26 cellular contexts compared by ENCODE assay signal in genomic region chr1:3037281-3038040, GRCh38. TPM values are rescaled to one million over a fixed set of nuclear protein-coding genes. Genes with fewer than 3 reads are reported as not detected.
DNase-seq lines count a peak whose midpoint lies in the region; ATAC-seq, FAIRE-seq and TF ChIP-seq lines count a peak whose summit lies in the region.
"Had no signal": no experiment of that assay in that cellular context is flagged by ENCODE, and none has a peak within 500 bp of the region (broad histone marks: within the 10 kb centered on the region; RNA-seq: fewer than 3 reads in every experiment).

No MANE protein-coding gene starts in this region.

- FAIRE-seq in HepG2 (lab: Jason Lieb, UNC): no peak
- FAIRE-seq: D721Med, GM12892, GM18507, RCC 7860 had no signal

- H3K4me1 ChIP-seq in right lobe of liver (no peaks in the 10 kb centered on the region), HepG2 (ENCODE audit: insufficient read depth, low read length) (no peaks in the 10 kb centered on the region)
- H3K4me1 ChIP-seq in effector memory CD4-positive, alpha-beta T cell (ENCODE audit: control insufficient read depth, insufficient read depth, low read length, poor library complexity, severe bottlenecking): peaks cover 16% of the 10 kb centered on the region

- DNase-seq in activated T-cell treated with anti-CD3 and anti-CD28 coated beads, Interleukin-2, amount 50 U/mL, for 1 hour: peak; percentile 14
- DNase-seq in activated T-cell treated with anti-CD3 and anti-CD28 coated beads, Interleukin-2, amount 50 U/mL, for 48 hours: no peak
- peak in 2 of 3 donors; percentile 21 to 43 for DNase-seq in right lobe of liver
- no peak for DNase-seq in HepG2 (ENCODE audit: low spot score)
- peak; percentile 52 for DNase-seq in posterior vena cava (ENCODE audit: low spot score)
- DNase-seq in RPMI8226: no peak
- no peak for DNase-seq in DMS79 treated with DMSO at 0.1 percent for 48 hours (lab: John Stamatoyannopoulos, UW)
- DNase-seq in effector memory CD4-positive, alpha-beta T cell: no peak
- DNase-seq: AML-193; GM23248; HCEC 1CT; MM.1S; NCI-H1092; NCI-H146; NCI-H2029 treated with DMSO at 0.1 percent for 48 hours; NCI-H2171 treated with DMSO at 0.1 percent for 48 hours; NCI-H748 treated with DMSO at 0.1 percent for 48 hours; NK-92 treated with Interleukin-12 subunit alpha and Interleukin-12 subunit beta, amount 100 ng/mL, for 24 hours had no signal

- H3K27me3 ChIP-seq in right lobe of liver: no peaks in the 10 kb centered on the region
- peaks cover 15 to 83% of the 10 kb centered on the region in 2 experiments; a peak in 4 of 5 replicates for H3K27me3 ChIP-seq in HepG2 (ENCODE audit: control insufficient read depth in 1 of 2, insufficient read depth in 2 of 2, low read length in 2 of 2)
- H3K27me3 ChIP-seq in effector memory CD4-positive, alpha-beta T cell (replicated peaks; ENCODE audit: control insufficient read depth, insufficient read depth, low read length, poor library complexity, severe bottlenecking): no peaks in the 10 kb centered on the region

- H3K27ac ChIP-seq in right lobe of liver: no peak overlapping the region
- H3K27ac ChIP-seq in HepG2 (ENCODE audit: extremely low read length, insufficient read depth, low read length): no peak overlapping the region
- H3K27ac ChIP-seq in effector memory CD4-positive, alpha-beta T cell (ENCODE audit: insufficient read depth, low read length, poor library complexity, severe bottlenecking): no peak overlapping the region
- H3K27ac ChIP-seq: 22Rv1, C4-2B, GM23248 had no signal

- H3K36me3 ChIP-seq in right lobe of liver: no peaks in the 10 kb centered on the region
- H3K36me3 ChIP-seq in HepG2 (replicated peaks in 1 of 2; ENCODE audit: control insufficient read depth in 1 of 2, insufficient read depth in 2 of 2, low read length in 2 of 2): no peaks in the 10 kb centered on the region
- H3K36me3 ChIP-seq in effector memory CD4-positive, alpha-beta T cell (ENCODE audit: control insufficient read depth, insufficient read depth, low read length): no peaks in the 10 kb centered on the region

- H2AFZ ChIP-seq in HepG2 (ENCODE audit: low read length): no peak overlapping the region
- H2AFZ ChIP-seq: GM23248 had no signal

- ATAC-seq in right lobe of liver (no peak), HepG2 (no peak)

- H3K9me3 ChIP-seq in right lobe of liver: no peaks in the 10 kb centered on the region
- H3K9me3 ChIP-seq in HepG2 (ENCODE audit: low read length): no peaks in the 10 kb centered on the region
- no peaks in the 10 kb centered on the region for H3K9me3 ChIP-seq in effector memory CD4-positive, alpha-beta T cell (ENCODE audit: control insufficient read depth, low read length)

- H3K79me2 ChIP-seq in HepG2 (ENCODE audit: insufficient read depth, low read length): no peaks in the 10 kb centered on the region

- 0 out of 2 replicates have a peak, but pooled peaks cover 4% of the 10 kb centered on the region for H4K20me1 ChIP-seq in HepG2 (ENCODE audit: insufficient read depth, low read length)

- in situ Hi-C loops in HepG2 (cut with HindIII; ENCODE audit: extremely low pct_ligation_motif_present, low pct_unique_long_range_greater_than_20kb): no loop called here

- no peak for TF ChIP-seq RAD21 in HepG2 (CRISPR knock-in tag; IDR thresholded peaks at IDR 0.05)

- no peak overlapping the region for H3K4me2 ChIP-seq in HepG2 (ENCODE audit: low read depth, low read length)

- H3K4me3 ChIP-seq in right lobe of liver (no peak overlapping the region), HepG2 (replicated peaks in 1 of 3; ENCODE audit: insufficient read depth in 1 of 3, low read depth in 2 of 3, low read length in 3 of 3) (no peak overlapping the region)
- no peak overlapping the region for H3K4me3 ChIP-seq in effector memory CD4-positive, alpha-beta T cell (ENCODE audit: insufficient read depth, low read depth, low read length, poor library complexity, severe bottlenecking)
- H3K4me3 ChIP-seq: GM23248 had no signal

- TF ChIP-seq EP300 in HepG2 (IDR thresholded peaks at IDR 0.05; ENCODE audit: low read depth in 2 of 2, low read length in 2 of 2): no peak
- no peak for TF ChIP-seq EP300 in HepG2 (CRISPR knock-in tag; IDR thresholded peaks at IDR 0.05; ENCODE audit: borderline replicate concordance)

- intact Hi-C loops in right lobe of liver (cut with DNase I) (no loop called here), HepG2 (cut with micrococcal nuclease; ENCODE audit: unreplicated experiment) (no loop called here), posterior vena cava (cut with DNase I) (no loop called here)

- no peak for TF ChIP-seq POLR2A in right lobe of liver (IDR thresholded peaks at IDR 0.05)
- no peak for TF ChIP-seq POLR2A in HepG2 (IDR thresholded peaks at IDR 0.05; ENCODE audit: insufficient read depth in 1 of 2, low read depth in 2 of 2, low read length in 2 of 2)

- no peak overlapping the region for H3K9ac ChIP-seq in HepG2 (ENCODE audit: insufficient read depth, low read depth, low read length)
- H3K9ac ChIP-seq: GM23248 had no signal

- TF ChIP-seq CTCF in right lobe of liver (IDR thresholded peaks at IDR 0.05): no peak
- TF ChIP-seq CTCF in HepG2 (CRISPR knock-in tag; IDR thresholded peaks at IDR 0.05): no peak

- POLR2A ChIA-PET in HepG2 (lab: Yijun Ruan, JAX): no interaction called here

- WGBS in right lobe of liver (ENCODE audit: insufficient coverage, low coverage, low lambda C conversion rate, missing lambda C conversion rate): 64% methylated on average over 16 of the region's 32 CpGs
- WGBS in HepG2 (ENCODE audit: low lambda C conversion rate): 15% methylated on average over 10 of the region's 32 CpGs

- BruUV-seq in HepG2 (replicated peaks; lab: Mats Ljungman, UMichigan): no TSS peak

- CTCF ChIA-PET in HepG2 (lab: Yijun Ruan, JAX; ENCODE audit: low intra/inter-chr PET ratio, low total read pairs): no interaction called here

TF ChIP-seq in HepG2, 621 proteins besides CTCF, POLR2A, EP300 and RAD21 (continues in another document):
- TF ChIP-seq HNRNPUL1 (IDR thresholded peaks at IDR 0.05; ENCODE audit: low read depth, low read length): no peak

RNA-seq across cellular contexts. Expression of gene ACTRT2, which starts 16.2 kb away (rescaled TPM):
- total RNA-seq in right lobe of liver (not detected), HepG2 (2016; rRNA removed; fragmentation: Illumina TruSeq; extraction: Trizol) (not detected in 2 replicates), posterior vena cava (not detected)
- total RNA-seq in HepG2 (2016; cell fraction: cytosol; rRNA removed; fragmentation: Illumina TruSeq; extraction: Trizol; ENCODE audit: low read depth): not detected in 2 replicates
- not detected in 2 replicates for total RNA-seq in HepG2 (2016; cell fraction: insoluble cytoplasmic fraction; rRNA removed; fragmentation: Illumina TruSeq; extraction: Trizol)
- not detected in 2 replicates for total RNA-seq in HepG2 (2016; cell fraction: membrane; rRNA removed; fragmentation: Illumina TruSeq; extraction: Trizol)
- total RNA-seq in HepG2 (2016; cell fraction: nucleus; rRNA removed; fragmentation: Illumina TruSeq; extraction: Trizol): not detected in 2 replicates
- polyA plus RNA-seq in HepG2 (2011; rRNA removed): not detected in 2 replicates
- not detected in 2 replicates for polyA plus RNA-seq in HepG2 (2011; cell fraction: cytosol; rRNA removed)
- not detected in 2 replicates for polyA plus RNA-seq in HepG2 (2011; cell fraction: nucleus; rRNA removed)
- not detected in 2 replicates for polyA plus RNA-seq in HepG2 (2012)
- not detected in 2 replicates for polyA plus RNA-seq in HepG2 (2016; cell fraction: cytosol; fragmentation: Illumina TruSeq; extraction: Trizol; ENCODE audit: low read depth)
- polyA plus RNA-seq in HepG2 (2016; cell fraction: insoluble cytoplasmic fraction; fragmentation: Illumina TruSeq; extraction: Trizol; ENCODE audit: low read depth): not detected in 2 replicates
- not detected in 2 replicates for polyA plus RNA-seq in HepG2 (2016; cell fraction: membrane; fragmentation: Illumina TruSeq; extraction: Trizol; ENCODE audit: low read depth)
- not detected in 2 replicates for polyA plus RNA-seq in HepG2 (2016; cell fraction: nucleus; fragmentation: Illumina TruSeq; extraction: Trizol; ENCODE audit: insufficient read depth, low read depth)
- not detected in 2 replicates for polyA minus RNA-seq in HepG2 (2011; rRNA and poly(A)+ RNA removed; ENCODE audit: low replicate concordance)
- polyA minus RNA-seq in HepG2 (2011; cell fraction: cytosol; rRNA and poly(A)+ RNA removed): not detected in 2 replicates
- polyA minus RNA-seq in HepG2 (2011; cell fraction: nucleus; rRNA and poly(A)+ RNA removed): not detected in 2 replicates
- total RNA-seq: GM23248, LHCN-M2, NCI-H460 had no signal
- polyA plus RNA-seq: GM23248 had no signal

RNA-seq across cellular contexts. Expression of gene PRDM16, which starts 31.5 kb away (rescaled TPM):
- total RNA-seq in right lobe of liver (under 1 TPM; 0.06 to 0.75 (median 0.28) TPM), HepG2 (2016; rRNA removed; fragmentation: Illumina TruSeq; extraction: Trizol) (0.13 and 0.15 TPM in 2 replicates), posterior vena cava (10 to 100 TPM; 15.8 to 21.1 TPM)
- total RNA-seq in HepG2 (2016; cell fraction: cytosol; rRNA removed; fragmentation: Illumina TruSeq; extraction: Trizol; ENCODE audit: low read depth): under 0.01 and 0.35 TPM in 2 replicates
- 0.21 and 0.24 TPM in 2 replicates for total RNA-seq in HepG2 (2016; cell fraction: insoluble cytoplasmic fraction; rRNA removed; fragmentation: Illumina TruSeq; extraction: Trizol)
- 0.19 and 0.24 TPM in 2 replicates for total RNA-seq in HepG2 (2016; cell fraction: membrane; rRNA removed; fragmentation: Illumina TruSeq; extraction: Trizol)
- 0.12 and 1.1 TPM in 2 replicates for total RNA-seq in HepG2 (2016; cell fraction: nucleus; rRNA removed; fragmentation: Illumina TruSeq; extraction: Trizol)
- polyA plus RNA-seq in HepG2 (2011; rRNA removed): 0.81 and 1.5 TPM in 2 replicates
- 0.96 and 1.0 TPM in 2 replicates for polyA plus RNA-seq in HepG2 (2011; cell fraction: cytosol; rRNA removed)
- 5.9 and 6.8 TPM in 2 replicates for polyA plus RNA-seq in HepG2 (2011; cell fraction: nucleus; rRNA removed)
- polyA plus RNA-seq in HepG2 (2012): 1.7 and 1.8 TPM in 2 replicates
- polyA plus RNA-seq in HepG2 (2016; cell fraction: cytosol; fragmentation: Illumina TruSeq; extraction: Trizol; ENCODE audit: low read depth): not detected in 2 replicates
- polyA plus RNA-seq in HepG2 (2016; cell fraction: insoluble cytoplasmic fraction; fragmentation: Illumina TruSeq; extraction: Trizol; ENCODE audit: low read depth): 0.15 and 0.46 TPM in 2 replicates
- polyA plus RNA-seq in HepG2 (2016; cell fraction: membrane; fragmentation: Illumina TruSeq; extraction: Trizol; ENCODE audit: low read depth): 0.13 TPM in 1 of 2 replicates, not detected in the other
- 0.34 and 0.47 TPM in 2 replicates for polyA plus RNA-seq in HepG2 (2016; cell fraction: nucleus; fragmentation: Illumina TruSeq; extraction: Trizol; ENCODE audit: insufficient read depth, low read depth)
- 0.40 TPM in 1 of 2 replicates, not detected in the other for polyA minus RNA-seq in HepG2 (2011; rRNA and poly(A)+ RNA removed; ENCODE audit: low replicate concordance)
- polyA minus RNA-seq in HepG2 (2011; cell fraction: cytosol; rRNA and poly(A)+ RNA removed): 0.79 and 1.1 TPM in 2 replicates
- 2.1 and 2.4 TPM in 2 replicates for polyA minus RNA-seq in HepG2 (2011; cell fraction: nucleus; rRNA and poly(A)+ RNA removed)
- total RNA-seq: GM23248, LHCN-M2 had no signal

Comparison
In these comparisons a context has a peak if more than half of its experiments do, and no peak if none do; other contexts are left out.
1. DNase-seq: peak in activated T-cell treated with anti-CD3 and anti-CD28 coated beads, Interleukin-2, amount 50 U/mL, for 1 hour (single experiment), right lobe of liver (2 of 3) and posterior vena cava (single experiment); none in activated T-cell treated with anti-CD3 and anti-CD28 coated beads, Interleukin-2, amount 50 U/mL, for 48 hours (0 of 2), HepG2 (single experiment), RPMI8226 (single experiment), DMS79 treated with DMSO at 0.1 percent for 48 hours (single experiment) and effector memory CD4-positive, alpha-beta T cell (0 of 3).
2. RNA of gene PRDM16, which starts 31.5 kb away (total RNA-seq): 15.8 to 21.1 TPM in posterior vena cava; 0.06 to 0.75 TPM in right lobe of liver and under 0.01 to 1.1 TPM in HepG2; every median in the first group is over 4 times any median in the second.